In the genomic region with DNA sequence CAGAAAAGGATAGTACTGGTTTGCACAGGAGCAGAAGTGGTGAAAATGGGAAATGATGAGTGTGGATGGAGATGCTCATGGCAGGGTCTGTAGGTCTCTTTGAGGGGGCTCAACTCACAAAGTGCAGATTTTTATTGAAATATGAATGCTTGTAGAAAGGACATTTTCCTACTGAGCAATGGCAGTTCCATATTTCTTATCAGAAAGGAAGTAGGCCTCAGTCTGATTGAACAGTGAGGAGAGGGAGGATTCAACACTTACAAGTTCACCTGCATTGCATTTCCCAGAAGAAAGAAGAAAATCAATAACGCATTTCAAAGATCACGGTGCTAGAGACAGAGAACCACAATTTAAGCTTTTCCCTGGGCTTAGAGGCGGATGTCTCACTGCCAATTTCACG, we compare ENCODE assay signal across 1 cellular context.
A peak's percentile ranks its signal among the peaks of the same experiment; 100 is the strongest.
TF ChIP-seq lines count a peak whose summit lies in the region.

No MANE protein-coding gene starts in this region.

TF ChIP-seq in HepG2, 621 proteins besides CTCF, POLR2A, EP300 and RAD21:
- TF ChIP-seq HNF4A (CRISPR knock-in tag; IDR thresholded peaks at IDR 0.05) (0 out of 2 replicates have a peak, but pooled peaks have one; percentile 11), ZNF17 (CRISPR knock-in tag; IDR thresholded peaks at IDR 0.05) (no peak), ZNF550 (CRISPR knock-in tag; IDR thresholded peaks at IDR 0.05; ENCODE audit: borderline replicate concordance) (no peak), ESRRA (CRISPR knock-in tag; IDR thresholded peaks at IDR 0.05; ENCODE audit: low read depth) (no peak), ONECUT2 (CRISPR knock-in tag; IDR thresholded peaks at IDR 0.05) (peak; percentile 84)
- TF ChIP-seq, protein P1, sequence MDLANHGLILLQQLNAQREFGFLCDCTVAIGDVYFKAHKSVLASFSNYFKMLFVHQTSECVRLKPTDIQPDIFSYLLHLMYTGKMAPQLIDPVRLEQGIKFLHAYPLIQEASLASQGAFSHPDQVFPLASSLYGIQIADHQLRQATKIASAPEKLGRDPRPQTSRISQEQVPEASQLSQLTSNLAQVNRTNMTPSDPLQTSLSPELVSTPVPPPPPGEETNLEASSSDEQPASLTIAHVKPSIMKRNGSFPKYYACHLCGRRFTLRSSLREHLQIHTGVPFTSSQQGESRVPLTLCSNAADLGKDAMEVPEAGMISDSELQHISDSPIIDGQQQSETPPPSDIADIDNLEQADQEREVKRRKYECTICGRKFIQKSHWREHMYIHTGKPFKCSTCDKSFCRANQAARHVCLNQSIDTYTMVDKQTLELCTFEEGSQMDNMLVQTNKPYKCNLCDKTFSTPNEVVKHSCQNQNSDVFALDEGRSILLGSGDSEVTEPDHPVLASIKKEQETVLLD (CRISPR knock-in tag; IDR thresholded peaks at IDR 0.05; ENCODE audit: low read depth) = no peak
